21 cellular contexts compared by ENCODE assay signal in the genomic region with DNA sequence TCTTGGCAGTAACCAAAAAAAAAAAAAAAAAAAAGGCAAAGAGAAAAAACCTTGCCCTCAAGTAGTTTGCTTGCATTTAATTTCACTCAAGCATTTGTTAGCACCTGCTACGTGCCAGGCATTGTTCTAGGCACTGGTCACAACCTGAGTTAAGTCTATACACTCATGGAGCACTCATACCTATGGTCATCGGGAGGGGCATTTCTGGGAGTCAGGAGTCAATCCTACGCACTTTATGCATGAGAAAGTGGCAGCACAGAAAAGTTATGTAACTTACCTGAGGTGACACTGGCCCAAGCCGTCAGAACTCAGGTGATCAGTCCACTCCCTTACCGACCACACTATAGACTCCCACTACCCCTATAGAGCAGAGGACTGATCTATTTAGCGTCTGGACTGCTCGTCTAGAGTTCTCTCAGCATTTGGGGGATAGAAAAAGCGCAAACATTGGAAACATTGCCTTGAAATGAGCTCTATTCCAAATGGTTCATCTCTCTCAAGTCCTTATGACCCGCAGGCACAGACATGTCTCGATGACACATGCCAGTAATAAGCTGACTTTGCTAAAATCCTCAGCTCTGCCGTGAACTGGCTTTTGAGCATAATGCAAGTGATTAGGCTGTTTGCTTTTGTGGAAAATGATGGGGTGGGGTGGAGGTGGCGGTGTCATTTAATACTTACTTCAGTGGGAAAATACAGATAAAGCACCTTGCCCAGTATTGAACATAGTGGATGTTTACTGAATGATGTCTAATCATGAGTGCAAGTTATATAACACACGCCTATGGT.
DNase-seq lines count a peak whose midpoint lies in the region; ATAC-seq and TF ChIP-seq lines count a peak whose summit lies in the region.
"Had no signal": no experiment of that assay in that cellular context is flagged by ENCODE, and none has a peak within 500 bp of the region (broad histone marks: within the 10 kb centered on the region; RNA-seq: fewer than 3 reads in every experiment).

No MANE protein-coding gene starts in this region.

- no peaks in the 10 kb centered on the region for H3K9me2 ChIP-seq in hepatocyte (replicated peaks; ENCODE audit: insufficient read depth)

- TF ChIP-seq CTCF in RWPE1 (conservative IDR thresholded peaks at IDR 0.05; ENCODE audit: low read depth) = no peak
- no peak for TF ChIP-seq CTCF in hepatocyte (IDR thresholded peaks at IDR 0.05; ENCODE audit: poor library complexity)
- no peak for TF ChIP-seq CTCF in gastroesophageal sphincter (IDR thresholded peaks at IDR 0.05)
- no peak for TF ChIP-seq CTCF in tibial nerve (IDR thresholded peaks at IDR 0.05)

- H3K27me3 ChIP-seq in hepatocyte (no peaks in the 10 kb centered on the region), gastroesophageal sphincter (no peaks in the 10 kb centered on the region), tibial nerve (no peaks in the 10 kb centered on the region)
- H3K27me3 ChIP-seq: sigmoid colon had no signal

- ATAC-seq in gastroesophageal sphincter = no peak
- ATAC-seq: activated CD8-positive, alpha-beta memory T cell treated with anti-CD3 and anti-CD28 coated beads, Interleukin-2, amount 10 ng/mL, durations not matched to agents 7 days and 5 days; natural killer cell treated with Interleukin-12 subunit alpha and Interleukin-12 subunit beta and Interleukin-15 and Interleukin-18, amount 100 ng/mL, for 72 hours; stimulated activated memory B cell treated with anti-CD40 and anti-IgM and Interleukin-4, amounts not matched to agents 10 μg/mL and 1 μg/mL and 100 μg/mL, for 72 hours had no signal

- no peak overlapping the region for H2AFZ ChIP-seq in hepatocyte

- no peaks in the 10 kb centered on the region for H3K4me1 ChIP-seq in hepatocyte (ENCODE audit: insufficient read depth)
- peaks cover 0 to 9% (median 0%) of the 10 kb centered on the region in 3 donors for H3K4me1 ChIP-seq in gastroesophageal sphincter
- peaks cover 0 to 37% (median 2%) of the 10 kb centered on the region in 4 donors for H3K4me1 ChIP-seq in tibial nerve
- H3K4me1 ChIP-seq: sigmoid colon had no signal

- TF ChIP-seq EP300 in gastroesophageal sphincter (IDR thresholded peaks at IDR 0.05) (no peak), tibial nerve (IDR thresholded peaks at IDR 0.05) (no peak)

- H3K4me2 ChIP-seq in hepatocyte = no peak overlapping the region

- H3K36me3 ChIP-seq in hepatocyte (replicated peaks; ENCODE audit: insufficient read depth, low read depth) (no peaks in the 10 kb centered on the region), gastroesophageal sphincter (peaks cover 0 to under 1% of the 10 kb centered on the region in 2 donors), tibial nerve (peaks cover 0 to 10% (median 0%) of the 10 kb centered on the region in 3 donors)
- H3K36me3 ChIP-seq: sigmoid colon, thoracic aorta had no signal

- POLR2A ChIA-PET in RWPE1 (lab: Yijun Ruan, JAX; ENCODE audit: low non-redundant PET) = interaction anchor here (0.5 kb wide), 1 partner anchor 23 kb away, joined by 3 read pairs; no protein-coding TSS in a partner anchor

- CTCF ChIA-PET in RWPE1 (lab: Yijun Ruan, JAX) = interaction anchor here (0.5 to 1.1 kb wide), 4 partner anchors 10 to 234 kb away, joined by 3 to 5 read pairs (median 3); no protein-coding TSS in a partner anchor

- no peak overlapping the region for H3K27ac ChIP-seq in RWPE1
- peak overlapping the region; percentile 50 for H3K27ac ChIP-seq in hepatocyte
- H3K27ac ChIP-seq in gastroesophageal sphincter = no peak overlapping the region
- H3K27ac ChIP-seq in tibial nerve = no peak overlapping the region
- H3K27ac ChIP-seq: dorsolateral prefrontal cortex, sigmoid colon, thoracic aorta had no signal

- DNase-seq in DMS153 (lab: John Stamatoyannopoulos, UW) (peak; percentile 58), NCI-H1436 treated with DMSO at 0.1 percent for 48 hours (lab: John Stamatoyannopoulos, UW) (peak; percentile 63), RWPE1 (ENCODE audit: low spot score) (peak; percentile 69), hepatocyte (ENCODE audit: low spot score) (peak; percentile 49), tibial nerve (ENCODE audit: low spot score in 2 of 2) (no peak), D341Med (ENCODE audit: low spot score) (no peak), germinal center (ENCODE audit: low spot score) (no peak)
- DNase-seq: activated CD4-positive, alpha-beta T cell treated with anti-CD3 and anti-CD28 coated beads for 48 hours; activated CD8-positive, alpha-beta memory T cell treated with anti-CD3 and anti-CD28 coated beads, Interleukin-2, amount 10 ng/mL, durations not matched to agents 7 days and 5 days; aorta; dorsolateral prefrontal cortex; erythroblast; glutamatergic neuron; NCI-H187; posterior cingulate gyrus; SHP77 treated with DMSO at 0.1 percent for 48 hours; sigmoid colon had no signal

- H3K4me3 ChIP-seq in hepatocyte (no peak overlapping the region), gastroesophageal sphincter (no peak overlapping the region), tibial nerve (no peak overlapping the region)
- H3K4me3 ChIP-seq: dorsolateral prefrontal cortex, sigmoid colon, thoracic aorta had no signal

- no peaks in the 10 kb centered on the region for H4K20me1 ChIP-seq in hepatocyte (ENCODE audit: insufficient read depth, poor library complexity, severe bottlenecking)

- no peaks in the 10 kb centered on the region for H3K79me2 ChIP-seq in hepatocyte

- no peak for TF ChIP-seq POLR2A in gastroesophageal sphincter (IDR thresholded peaks at IDR 0.05)
- no peak for TF ChIP-seq POLR2A in tibial nerve (IDR thresholded peaks at IDR 0.05)

- no peaks in the 10 kb centered on the region for H3K9me3 ChIP-seq in hepatocyte (ENCODE audit: low read depth)
- H3K9me3 ChIP-seq in gastroesophageal sphincter = no peaks in the 10 kb centered on the region
- H3K9me3 ChIP-seq in tibial nerve = no peaks in the 10 kb centered on the region
- H3K9me3 ChIP-seq: sigmoid colon, thoracic aorta had no signal

- 81% methylated on average over 13 of the region's 13 CpGs for WGBS in hepatocyte (ENCODE audit: low lambda C conversion rate, missing lambda C conversion rate)
- 86 to 94% methylated on average over 10 of the region's 13 CpGs for WGBS in gastroesophageal sphincter (ENCODE audit: low coverage in 1 of 2), 2 donors
- WGBS in tibial nerve, 2 donors = 86 to 89% methylated on average over 13 of the region's 13 CpGs

Comparison
In these comparisons a context has a peak if more than half of its experiments do, and no peak if none do; other contexts are left out.
1. DNase-seq: peak in DMS153 (single experiment), NCI-H1436 treated with DMSO at 0.1 percent for 48 hours (single experiment), RWPE1 (single experiment) and hepatocyte (single experiment); none in tibial nerve (0 of 2), D341Med (single experiment) and germinal center (single experiment).